In genomic region chr12:108577458-108577857, GRCh38 we compare ENCODE assay signal across 23 cellular contexts.
"Had no signal": no experiment of that assay in that cellular context is flagged by ENCODE, and none has a peak within 500 bp of the region (broad histone marks: within the 10 kb centered on the region; RNA-seq: fewer than 3 reads in every experiment).

No MANE protein-coding gene starts in this region.

- H3K4me3 ChIP-seq: breast epithelium, colonic mucosa, dorsolateral prefrontal cortex, heart right ventricle, mucosa of descending colon, smooth muscle cell, testis had no signal

- H3K4me1 ChIP-seq: breast epithelium, colonic mucosa had no signal

- H3K4me2 ChIP-seq: smooth muscle cell had no signal

- H3K9me3 ChIP-seq: breast epithelium, colonic mucosa, heart right ventricle, mucosa of descending colon, testis had no signal

- H3K4me3 Mint-ChIP-seq: activated CD4-positive, alpha-beta T cell treated with anti-CD3 and anti-CD28 coated beads, Interleukin-2, amount 10 ng/mL, durations not matched to agents 24 days and 14 days; activated T-cell treated with anti-CD3 and anti-CD28 coated beads, Interleukin-2, amount 50 U/mL, for 24 hours; activated T-helper 17 cell treated with anti-CD3 and anti-CD28 coated beads, Interleukin-2, amount 50 U/mL, for 72 hours; central memory CD8-positive, alpha-beta T cell; effector memory CD8-positive, alpha-beta T cell; neural crest cell had no signal

- H3K27me3 Mint-ChIP-seq: activated T-cell treated with anti-CD3 and anti-CD28 coated beads, Interleukin-2, amount 50 U/mL, for 24 hours; activated T-helper 17 cell treated with anti-CD3 and anti-CD28 coated beads, Interleukin-2, amount 50 U/mL, for 72 hours; central memory CD8-positive, alpha-beta T cell had no signal

- H3K27me3 ChIP-seq: breast epithelium, colonic mucosa, dorsolateral prefrontal cortex, heart right ventricle, testis had no signal

- H3K4me1 Mint-ChIP-seq: neural crest cell had no signal

- ATAC-seq: activated naive CD4-positive, alpha-beta T cell treated with anti-CD3 and anti-CD28 coated beads, Interleukin-2, amount 50 U/mL, for 72 hours; activated T-helper 17 cell treated with anti-CD3 and anti-CD28 coated beads, Interleukin-2, amount 50 U/mL, for 72 hours; effector memory CD8-positive, alpha-beta T cell; left colon; mucosa of descending colon; sciatic nerve had no signal

- H3K36me3 ChIP-seq: breast epithelium, colonic mucosa, heart right ventricle had no signal

- H3K27ac Mint-ChIP-seq: activated naive CD4-positive, alpha-beta T cell treated with anti-CD3 and anti-CD28 coated beads, Interleukin-2, amount 50 U/mL, for 72 hours; activated T-cell treated with anti-CD3 and anti-CD28 coated beads, Interleukin-2, amount 50 U/mL, for 24 hours; activated T-helper 17 cell treated with anti-CD3 and anti-CD28 coated beads, Interleukin-2, amount 50 U/mL, for 72 hours had no signal

- H3K27ac ChIP-seq: breast epithelium, colonic mucosa, dorsolateral prefrontal cortex, heart right ventricle, testis had no signal

- H3K36me3 Mint-ChIP-seq: activated naive CD4-positive, alpha-beta T cell treated with anti-CD3 and anti-CD28 coated beads, Interleukin-2, amount 50 U/mL, for 72 hours; naive B cell had no signal

- DNase-seq: activated CD4-positive, alpha-beta T cell treated with anti-CD3 and anti-CD28 coated beads, Interleukin-2, amount 10 ng/mL, durations not matched to agents 24 days and 14 days; amniotic stem cell; colonic mucosa; dorsolateral prefrontal cortex; effector memory CD8-positive, alpha-beta T cell; heart right ventricle; mesenchymal stem cell; mucosa of descending colon; naive B cell; occipital lobe; stimulated activated CD4-positive, alpha-beta T cell treated with anti-CD3 and anti-CD28 coated beads, Interleukin-15, amount 100 ng/mL, for 24 hours; stimulated activated naive CD4-positive, alpha-beta T cell; testis; trophoblast cell had no signal
